In the genomic region with DNA sequence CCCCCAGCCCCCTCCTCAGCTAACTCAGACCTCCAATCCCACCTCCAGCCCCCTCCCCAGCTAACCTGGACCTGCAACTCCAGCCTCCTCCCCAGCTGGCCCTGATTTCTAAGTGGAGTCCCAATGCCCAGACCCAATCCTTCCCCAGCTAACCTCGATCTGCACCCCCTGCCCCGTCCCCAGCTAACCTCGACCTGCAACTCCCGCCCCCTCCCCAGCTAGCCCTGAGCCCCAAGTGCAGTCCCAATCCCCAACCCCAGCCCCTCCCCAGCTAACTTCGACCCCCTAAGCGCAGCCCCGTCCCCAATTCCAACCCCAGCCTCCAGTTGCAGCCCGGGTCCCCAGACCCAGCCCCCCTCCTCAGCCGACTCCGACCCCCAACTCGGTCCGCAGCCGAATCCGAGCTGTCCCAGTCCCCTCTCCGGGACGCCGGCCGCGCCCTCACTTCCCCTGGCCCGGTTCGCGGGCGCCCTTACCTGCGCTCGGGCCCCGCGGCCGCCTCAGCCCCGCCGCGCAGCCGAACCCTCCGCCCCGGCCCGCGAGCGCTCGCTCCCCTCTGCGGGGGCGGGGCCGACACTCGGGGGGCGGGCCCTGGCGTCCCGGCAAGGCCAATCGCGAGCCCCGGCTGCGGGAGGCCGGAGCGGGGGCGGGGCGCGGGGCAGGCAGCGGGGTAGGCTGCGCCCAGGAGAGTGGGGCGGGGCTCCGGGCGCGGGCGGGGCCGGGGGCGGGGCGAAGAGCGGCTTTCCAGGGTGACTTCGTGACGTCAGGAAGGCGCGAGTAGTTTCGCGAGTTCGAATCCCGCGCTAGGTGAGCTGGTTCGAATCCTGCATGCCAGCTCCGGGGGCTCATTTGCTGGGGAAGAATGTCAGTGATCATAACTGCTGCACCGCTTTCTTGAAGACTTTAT, we compare ENCODE assay signal across 8 cellular contexts. TPM values are rescaled to one million over a fixed set of nuclear protein-coding genes. Genes with fewer than 3 reads are reported as not detected.
A peak's percentile ranks its signal among the peaks of the same experiment; 100 is the strongest.
DNase-seq lines count a peak whose midpoint lies in the region; ATAC-seq, FAIRE-seq and TF ChIP-seq lines count a peak whose summit lies in the region.

A gene (minus strand): TSS at position 525 of the 907 bp plus-strand sequence. CDS start 182,006 bp downstream, outside the sequence.

- no peak within 1 kb of the TSS for H3K27ac ChIP-seq in coronary artery

- TF ChIP-seq CTCF in coronary artery (IDR thresholded peaks at IDR 0.05): no peak

- ATAC-seq in HG02642 (IDR thresholded peaks at IDR 0.05; ENCODE audit: poor library complexity, unreplicated experiment): peak; percentile 84
- no peak for ATAC-seq in GM21717 (IDR thresholded peaks at IDR 0.05; ENCODE audit: unreplicated experiment)

- no peak for TF ChIP-seq POLR2A in GM12891 (IDR thresholded peaks at IDR 0.05; ENCODE audit: low read depth, low read length)

- DNase-seq in GM12891 (ENCODE audit: insufficient read length, low spot score) (peak; percentile 99), NCI-H2196 (lab: John Stamatoyannopoulos, UW; ENCODE audit: unreplicated experiment) (peak; percentile 95), coronary artery (ENCODE audit: low spot score) (peak; percentile 87), left kidney (ENCODE audit: low read depth, low spot score) (peak; percentile 98)
- DNase-seq in activated CD4-positive, alpha-beta T cell treated with anti-CD3 and anti-CD28 coated beads, Interleukin-2, amount 50 U/mL, for 1 hour: peak; percentile 96
- DNase-seq in stimulated activated CD4-positive, alpha-beta T cell treated with anti-CD3 and anti-CD28 coated beads, Interleukin-1b, Interleukin-23, amount 100 ng/mL, for 24 hours (ENCODE audit: low read depth in 4 of 4, low spot score in 1 of 4): peak; percentile 86 to 98 (median 94)

- H3K4me3 ChIP-seq in coronary artery: peak within 1 kb of the TSS; percentile 68

- FAIRE-seq in GM12891 (lab: Jason Lieb, UNC): peak; percentile 91

TF ChIP-seq in GM12891, 5 proteins besides CTCF, POLR2A, EP300 and RAD21:
- no peak for TF ChIP-seq TAF1 (IDR thresholded peaks at IDR 0.05; ENCODE audit: low read depth, low read length)

RNA-seq across cellular contexts. Expression of the gene that starts here (rescaled TPM):
- polyA plus RNA-seq in GM12891 (2012; ENCODE audit: low read depth, missing spikeins): 6.4 TPM
